In genomic region chr5:141515141-141515540, GRCh38 we compare ENCODE assay signal across 9 cellular contexts. TPM values are rescaled to one million over a fixed set of nuclear protein-coding genes. Genes with fewer than 3 reads are reported as not detected.
DNase-seq lines count a peak whose midpoint lies in the region; ATAC-seq, FAIRE-seq and TF ChIP-seq lines count a peak whose summit lies in the region.
"Had no signal": no experiment of that assay in that cellular context is flagged by ENCODE, and none has a peak within 500 bp of the region (broad histone marks: within the 10 kb centered on the region; RNA-seq: fewer than 3 reads in every experiment).

No MANE protein-coding gene starts in this region.

- H3K23ac ChIP-seq in mesenchymal stem cell (ENCODE audit: low read length in 2 of 2), result no peak overlapping the region

- TF ChIP-seq CTCF in K562 (IDR thresholded peaks at IDR 0.05 in 2 of 3, conservative IDR thresholded peaks at IDR 0.05 in 1 of 3; ENCODE audit: insufficient read depth in 2 of 3, low read depth in 1 of 3, low read length in 3 of 3) (no peak), tibial artery (IDR thresholded peaks at IDR 0.05) (no peak)

- no peak overlapping the region for H3K27ac ChIP-seq in K562 (ENCODE audit: extremely low read depth, low read depth, low read length)
- peak overlapping the region; percentile 98 for H3K27ac ChIP-seq in mesenchymal stem cell (ENCODE audit: low read length, poor library complexity, severe bottlenecking)
- H3K27ac ChIP-seq in tibial artery, result peak overlapping the region; percentile 91 to 95

- CTCF ChIA-PET in activated naive CD4-positive, alpha-beta T cell treated with anti-CD3 and anti-CD28 coated beads for 36 hours (lab: Charles Lee), result interaction anchor here (0.6 to 8.9 kb wide), 17 partner anchors 8 to 628 kb away, joined by 3 to 96 read pairs (median 5); partner anchors contain the start of genes PCDHGA10, PCDHGA11, PCDHGA12 and PCDHGB3
- CTCF ChIA-PET in K562 (lab: Yijun Ruan, JAX; ENCODE audit: low intra/inter-chr PET ratio), result interaction anchor here (1.2 kb wide), 1 partner anchor 141 kb away, joined by 3 read pairs; the partner anchor contains the start of gene PCDHGA6

- WGBS in K562 (ENCODE audit: insufficient coverage, low coverage, missing lambda C conversion rate), result 85% methylated on average over 1 of the region's 3 CpGs
- 92% methylated on average over 3 of the region's 3 CpGs for WGBS in mesenchymal stem cell

- H3K4me2 ChIP-seq in K562 (ENCODE audit: insufficient read depth, low read length) (no peak overlapping the region), mesenchymal stem cell (ENCODE audit: low read length, poor library complexity, severe bottlenecking) (no peak overlapping the region)

- no peak overlapping the region for H3K4me3 Mint-ChIP-seq in activated naive CD4-positive, alpha-beta T cell treated with anti-CD3 and anti-CD28 coated beads for 36 hours

- peak overlapping the region; percentile 26 to 93 for H3K18ac ChIP-seq in mesenchymal stem cell (ENCODE audit: low read depth in 1 of 2, low read length in 2 of 2)

- no peak for ATAC-seq in activated naive CD4-positive, alpha-beta T cell treated with anti-CD3 and anti-CD28 coated beads, Interleukin-2, amount 50 U/mL, for 72 hours
- ATAC-seq in K562 (no peak), HG03565 (IDR thresholded peaks at IDR 0.05; ENCODE audit: unreplicated experiment) (no peak)

- H2BK5ac ChIP-seq in mesenchymal stem cell (ENCODE audit: low read depth, low read length, poor library complexity, severe bottlenecking), result no peak overlapping the region

- no peak for TF ChIP-seq RAD21 in K562 (CRISPR knock-in tag; conservative IDR thresholded peaks at IDR 0.05 in 1 of 2, IDR thresholded peaks at IDR 0.05 in 1 of 2)

- peaks cover 18% of the 10 kb centered on the region for H3K36me3 Mint-ChIP-seq in activated naive CD4-positive, alpha-beta T cell treated with anti-CD3 and anti-CD28 coated beads for 36 hours (ENCODE audit: low read depth)
- peaks cover 18 to 32% of the 10 kb centered on the region in 2 donors for H3K36me3 Mint-ChIP-seq in activated naive CD4-positive, alpha-beta T cell treated with anti-CD3 and anti-CD28 coated beads, Interleukin-2, amount 50 U/mL, for 72 hours

- H3K9me3 Mint-ChIP-seq in activated naive CD4-positive, alpha-beta T cell treated with anti-CD3 and anti-CD28 coated beads for 36 hours, result no peaks in the 10 kb centered on the region
- no peaks in the 10 kb centered on the region for H3K9me3 Mint-ChIP-seq in activated naive CD4-positive, alpha-beta T cell treated with anti-CD3 and anti-CD28 coated beads, Interleukin-2, amount 50 U/mL, for 72 hours

- BruUV-seq in K562 (replicated peaks; lab: Mats Ljungman, UMichigan), result TSS peak; percentile 42

- no peak overlapping the region for H4K8ac ChIP-seq in mesenchymal stem cell (ENCODE audit: low read length)

- H3K27me3 Mint-ChIP-seq in activated naive CD4-positive, alpha-beta T cell treated with anti-CD3 and anti-CD28 coated beads for 36 hours (ENCODE audit: low read depth), result no peaks in the 10 kb centered on the region

- H4K91ac ChIP-seq in mesenchymal stem cell (ENCODE audit: low read length), result peak overlapping the region; percentile 77

- TF ChIP-seq POLR2A in K562 (conservative IDR thresholded peaks at IDR 0.05), result no peak

- H4K20me1 ChIP-seq in K562 (replicated peaks; ENCODE audit: control insufficient read depth, insufficient read depth, low read length), result no peaks in the 10 kb centered on the region

- H3K79me1 ChIP-seq in mesenchymal stem cell (replicated peaks; ENCODE audit: low read length, poor library complexity, severe bottlenecking), result peaks cover 26% of the 10 kb centered on the region

- H2BK15ac ChIP-seq in mesenchymal stem cell (ENCODE audit: low read depth, poor library complexity, severe bottlenecking), result no peak overlapping the region

- H3K14ac ChIP-seq in mesenchymal stem cell (ENCODE audit: low read length in 2 of 2), result no peak overlapping the region

- H2BK12ac ChIP-seq in mesenchymal stem cell (ENCODE audit: low read length in 2 of 2), result peak overlapping the region; percentile 20 to 91

- H3K4ac ChIP-seq in mesenchymal stem cell (ENCODE audit: low read depth in 1 of 2, low read length in 2 of 2), result peak overlapping the region; percentile 71 to 80

- peak overlapping the region; percentile 31 for H3K27ac Mint-ChIP-seq in activated naive CD4-positive, alpha-beta T cell treated with anti-CD3 and anti-CD28 coated beads for 36 hours
- H3K27ac Mint-ChIP-seq in activated naive CD4-positive, alpha-beta T cell treated with anti-CD3 and anti-CD28 coated beads, Interleukin-2, amount 50 U/mL, for 72 hours, result peak overlapping the region in 1 of 2 donors; percentile 81

- no peaks in the 10 kb centered on the region for H3K9me3 ChIP-seq in K562 (replicated peaks; ENCODE audit: control insufficient read depth, insufficient read depth, low read depth, low read length)
- H3K9me3 ChIP-seq in mesenchymal stem cell (ENCODE audit: control insufficient read depth, low read length), result no peaks in the 10 kb centered on the region
- H3K9me3 ChIP-seq in tibial artery, result no peaks in the 10 kb centered on the region

- no peak overlapping the region for H2AFZ ChIP-seq in K562 (ENCODE audit: low read depth, low read length)
- H2AFZ ChIP-seq in mesenchymal stem cell (ENCODE audit: low read depth, low read length), result no peak overlapping the region

- no peak for DNase-seq in activated naive CD4-positive, alpha-beta T cell treated with anti-CD3 and anti-CD28 coated beads for 36 hours
- DNase-seq in activated naive CD4-positive, alpha-beta T cell treated with anti-CD3 and anti-CD28 coated beads, Interleukin-2, amount 50 U/mL, for 72 hours (ENCODE audit: low spot score in 2 of 2), result no peak
- DNase-seq in K562 (ENCODE audit: extremely low read depth in 1 of 4, low spot score in 3 of 4) (no peak), mesenchymal stem cell (no peak), tibial artery (no peak), nucleus accumbens (lab: John Stamatoyannopoulos, UW) (no peak), hypothalamus (lab: John Stamatoyannopoulos, UW) (no peak)
- DNase-seq: NCI-H226 had no signal

- peak overlapping the region; percentile 12 for H2BK120ac ChIP-seq in mesenchymal stem cell (ENCODE audit: low read depth, low read length)

- H3K36me3 ChIP-seq in K562 (ENCODE audit: control insufficient read depth, insufficient read depth, low read length) (peaks cover 71% of the 10 kb centered on the region), mesenchymal stem cell (ENCODE audit: control insufficient read depth in 1 of 2, insufficient read depth in 2 of 2, low read depth in 1 of 2, low read length in 2 of 2) (peaks cover 32 to 64% of the 10 kb centered on the region in 2 experiments), tibial artery (peaks cover 0 to 38% (median 18%) of the 10 kb centered on the region in 3 donors)

- no peak for FAIRE-seq in K562 (lab: Jason Lieb, UNC)

- TF ChIP-seq EP300 in K562 (IDR thresholded peaks at IDR 0.05; ENCODE audit: low read length), result no peak

- no peak overlapping the region for H3K9ac ChIP-seq in K562 (ENCODE audit: insufficient read depth in 1 of 2, low read depth in 2 of 2, low read length in 2 of 2)
- peak overlapping the region; percentile 90 for H3K9ac ChIP-seq in mesenchymal stem cell (ENCODE audit: low read length)

- H3K4me1 ChIP-seq in K562 (replicated peaks in 1 of 2; ENCODE audit: control insufficient read depth in 2 of 2, insufficient read depth in 2 of 2, low read length in 2 of 2) (peaks cover 5 to 17% of the 10 kb centered on the region in 2 experiments; a peak in 3 of 5 replicates), mesenchymal stem cell (ENCODE audit: control insufficient read depth, insufficient read depth, low read depth, low read length) (peaks cover 41% of the 10 kb centered on the region), tibial artery (peaks cover 0 to 47% (median 33%) of the 10 kb centered on the region in 4 donors)

- no peak overlapping the region for H3K4me3 ChIP-seq in K562
- no peak overlapping the region for H3K4me3 ChIP-seq in mesenchymal stem cell (ENCODE audit: insufficient read depth in 1 of 2, low read depth in 1 of 2, low read length in 2 of 2)
- no peak overlapping the region for H3K4me3 ChIP-seq in tibial artery

- peak overlapping the region; percentile 49 for H2AK5ac ChIP-seq in mesenchymal stem cell (ENCODE audit: low read length, severe bottlenecking)

- H3K27me3 ChIP-seq in K562 (ENCODE audit: control insufficient read depth in 2 of 2, insufficient read depth in 2 of 2, low read length in 2 of 2) (no peaks in the 10 kb centered on the region), mesenchymal stem cell (ENCODE audit: control insufficient read depth in 1 of 2, insufficient read depth in 1 of 2, low read length in 2 of 2) (no peaks in the 10 kb centered on the region), tibial artery (no peaks in the 10 kb centered on the region)

- in situ Hi-C loops in K562 (cut with MboI), result no loop called here

- POLR2A ChIA-PET in K562 (lab: Yijun Ruan, JAX), result interaction anchor here (0.6 to 1.8 kb wide), 7 partner anchors 20 to 195 kb away, joined by 3 to 7 read pairs (median 4); partner anchors contain the start of genes PCDHGC5 and TAF7

- H3K79me2 ChIP-seq in K562 (ENCODE audit: control insufficient read depth, insufficient read depth, low read length), result no peaks in the 10 kb centered on the region

- peaks cover 8% of the 10 kb centered on the region for H3K9me1 ChIP-seq in K562 (ENCODE audit: control insufficient read depth, insufficient read depth, low read length)

- intact Hi-C loops in activated naive CD4-positive, alpha-beta T cell treated with anti-CD3 and anti-CD28 coated beads for 36 hours (cut with micrococcal nuclease), result no loop called here
- intact Hi-C loops in K562 (cut with micrococcal nuclease), result loop anchor here (10.0 kb wide), 1 partner anchor 280 kb away; no protein-coding TSS in a partner anchor
- intact Hi-C loops in tibial artery (cut with DNase I; ENCODE audit: low total_unique reads), result loop anchor here (10.0 kb wide), 1 partner anchor 1110 kb away; the partner anchor contains the start of gene ANKHD1

- peaks cover 30% of the 10 kb centered on the region for H3K4me1 Mint-ChIP-seq in activated naive CD4-positive, alpha-beta T cell treated with anti-CD3 and anti-CD28 coated beads for 36 hours (ENCODE audit: low read depth)

RNA-seq across cellular contexts. Expression of gene PCDHGC5, which starts 26.3 kb away (rescaled TPM):
- not detected for total RNA-seq in activated naive CD4-positive, alpha-beta T cell treated with anti-CD3 and anti-CD28 coated beads for 36 hours
- not detected for total RNA-seq in activated naive CD4-positive, alpha-beta T cell treated with anti-CD3 and anti-CD28 coated beads, Interleukin-2, amount 50 U/mL, for 72 hours
- total RNA-seq in K562 (2011; cell fraction: chromatin; rRNA removed; ENCODE audit: low replicate concordance), result 0.14 TPM in 1 of 2 replicates, not detected in the other
- total RNA-seq in K562 (2011; cell fraction: nucleolus; rRNA removed), result 0.17 TPM in 1 of 2 replicates, not detected in the other
- not detected in 2 replicates for total RNA-seq in K562 (2011; cell fraction: nucleoplasm; rRNA removed)
- total RNA-seq in K562 (2014; rRNA removed) (not detected in 2 replicates), K562 (2014; rRNA removed; fragmentation: Illumina TruSeq; extraction: Trizol) (not detected in 2 replicates), K562 (2015; rRNA removed; fragmentation: Illumina TruSeq; extraction: Trizol) (not detected in 2 replicates), K562 (2021) (not detected in 2 replicates)
- polyA plus RNA-seq in K562 (2011; rRNA removed) (not detected in 2 replicates), K562 (2014; fragmentation: Illumina TruSeq; extraction: Trizol) (not detected in 2 replicates), K562 (2014; fragmentation: Nextera tagmentation; extraction: Ambion mirVana) (not detected), K562 (2014; rRNA removed) (not detected in 2 replicates)
- not detected in 2 replicates for polyA plus RNA-seq in K562 (2011; cell fraction: cytosol; rRNA removed)
- not detected in 2 replicates for polyA plus RNA-seq in K562 (2011; cell fraction: nucleus; rRNA removed)
- polyA plus RNA-seq in K562 (2012), result not detected in 2 replicates
- polyA minus RNA-seq in K562 (2011; rRNA and poly(A)+ RNA removed), result not detected in 2 replicates
- not detected in 2 replicates for polyA minus RNA-seq in K562 (2011; cell fraction: cytosol; rRNA and poly(A)+ RNA removed)
- not detected in 2 replicates for polyA minus RNA-seq in K562 (2011; cell fraction: nucleus; rRNA and poly(A)+ RNA removed)
- polyA plus RNA-seq in mesenchymal stem cell (2013, experiment 1 of 2), result 0.26 TPM
- polyA plus RNA-seq in mesenchymal stem cell (2013, experiment 2 of 2), result 0.27 TPM

RNA-seq across cellular contexts. Expression of gene PCDHGC4, which starts 30.3 kb away (rescaled TPM):
- total RNA-seq in activated naive CD4-positive, alpha-beta T cell treated with anti-CD3 and anti-CD28 coated beads for 36 hours, result not detected
- not detected for total RNA-seq in activated naive CD4-positive, alpha-beta T cell treated with anti-CD3 and anti-CD28 coated beads, Interleukin-2, amount 50 U/mL, for 72 hours
- total RNA-seq in K562 (2011; cell fraction: chromatin; rRNA removed; ENCODE audit: low replicate concordance), result not detected in 2 replicates
- not detected in 2 replicates for total RNA-seq in K562 (2011; cell fraction: nucleolus; rRNA removed)
- not detected in 2 replicates for total RNA-seq in K562 (2011; cell fraction: nucleoplasm; rRNA removed)
- total RNA-seq in K562 (2014; rRNA removed) (0.05 TPM in 1 of 2 replicates, not detected in the other), K562 (2014; rRNA removed; fragmentation: Illumina TruSeq; extraction: Trizol) (not detected in 2 replicates), K562 (2015; rRNA removed; fragmentation: Illumina TruSeq; extraction: Trizol) (not detected in 2 replicates), K562 (2021) (not detected in 2 replicates)
- polyA plus RNA-seq in K562 (2011; rRNA removed) (not detected in 2 replicates), K562 (2014; fragmentation: Illumina TruSeq; extraction: Trizol) (not detected in 2 replicates), K562 (2014; fragmentation: Nextera tagmentation; extraction: Ambion mirVana) (not detected), K562 (2014; rRNA removed) (not detected in 2 replicates)
- not detected in 2 replicates for polyA plus RNA-seq in K562 (2011; cell fraction: cytosol; rRNA removed)
- not detected in 2 replicates for polyA plus RNA-seq in K562 (2011; cell fraction: nucleus; rRNA removed)
- polyA plus RNA-seq in K562 (2012), result not detected in 2 replicates
- polyA minus RNA-seq in K562 (2011; rRNA and poly(A)+ RNA removed), result not detected in 2 replicates
- polyA minus RNA-seq in K562 (2011; cell fraction: cytosol; rRNA and poly(A)+ RNA removed), result not detected in 2 replicates
- polyA minus RNA-seq in K562 (2011; cell fraction: nucleus; rRNA and poly(A)+ RNA removed), result not detected in 2 replicates
- polyA plus RNA-seq in mesenchymal stem cell (2013, experiment 1 of 2), result 0.19 TPM
- 0.15 TPM for polyA plus RNA-seq in mesenchymal stem cell (2013, experiment 2 of 2)

RNA-seq across cellular contexts. Expression of gene PCDHGC3, which starts 39.4 kb away (rescaled TPM):
- under 1 TPM; 0.12 to 0.17 TPM for total RNA-seq in activated naive CD4-positive, alpha-beta T cell treated with anti-CD3 and anti-CD28 coated beads for 36 hours
- total RNA-seq in activated naive CD4-positive, alpha-beta T cell treated with anti-CD3 and anti-CD28 coated beads, Interleukin-2, amount 50 U/mL, for 72 hours, result under 1 TPM in 1 of 2 donors, not detected in 1; 0.19 TPM
- 0.12 TPM in 1 of 2 replicates, not detected in the other for total RNA-seq in K562 (2011; cell fraction: chromatin; rRNA removed; ENCODE audit: low replicate concordance)
- not detected in 2 replicates for total RNA-seq in K562 (2011; cell fraction: nucleolus; rRNA removed)
- not detected in 2 replicates for total RNA-seq in K562 (2011; cell fraction: nucleoplasm; rRNA removed)
- total RNA-seq in K562 (2014; rRNA removed) (not detected in 2 replicates), K562 (2014; rRNA removed; fragmentation: Illumina TruSeq; extraction: Trizol) (not detected in 2 replicates), K562 (2015; rRNA removed; fragmentation: Illumina TruSeq; extraction: Trizol) (not detected in 2 replicates), K562 (2021) (0.07 and 0.20 TPM in 2 replicates)
- polyA plus RNA-seq in K562 (2011; rRNA removed) (not detected in 2 replicates), K562 (2014; fragmentation: Illumina TruSeq; extraction: Trizol) (not detected in 2 replicates), K562 (2014; fragmentation: Nextera tagmentation; extraction: Ambion mirVana) (not detected), K562 (2014; rRNA removed) (not detected in 2 replicates)
- polyA plus RNA-seq in K562 (2011; cell fraction: cytosol; rRNA removed), result not detected in 2 replicates
- not detected in 2 replicates for polyA plus RNA-seq in K562 (2011; cell fraction: nucleus; rRNA removed)
- not detected in 2 replicates for polyA plus RNA-seq in K562 (2012)
- not detected in 2 replicates for polyA minus RNA-seq in K562 (2011; rRNA and poly(A)+ RNA removed)
- polyA minus RNA-seq in K562 (2011; cell fraction: cytosol; rRNA and poly(A)+ RNA removed), result not detected in 2 replicates
- not detected in 2 replicates for polyA minus RNA-seq in K562 (2011; cell fraction: nucleus; rRNA and poly(A)+ RNA removed)
- 115 TPM for polyA plus RNA-seq in mesenchymal stem cell (2013, experiment 1 of 2)
- polyA plus RNA-seq in mesenchymal stem cell (2013, experiment 2 of 2), result 114 TPM
